8 cellular contexts compared by ENCODE assay signal in the genomic region with DNA sequence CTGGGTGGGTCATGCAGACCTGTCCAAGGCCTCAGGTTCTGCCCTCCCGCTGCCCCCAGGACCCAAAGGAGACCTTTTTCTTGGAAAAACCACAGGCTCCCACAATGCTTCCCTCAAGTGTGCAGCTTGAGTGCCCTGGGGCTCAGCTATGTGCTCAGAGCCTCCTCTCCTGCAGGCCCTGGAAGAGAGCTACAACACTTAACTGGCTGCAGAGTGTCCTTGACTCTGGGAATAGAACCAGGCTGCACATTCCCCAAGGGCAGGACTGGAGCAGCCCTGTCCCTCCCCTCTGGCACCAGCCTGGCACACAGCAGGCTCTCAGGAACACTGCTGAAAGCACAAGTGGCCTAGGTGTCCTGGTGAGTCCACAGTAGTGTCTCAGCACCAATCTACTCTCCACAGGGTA. TPM values are rescaled to one million over a fixed set of nuclear protein-coding genes. Genes with fewer than 3 reads are reported as not detected.
DNase-seq lines count a peak whose midpoint lies in the region; ATAC-seq and TF ChIP-seq lines count a peak whose summit lies in the region.

No MANE protein-coding gene starts in this region.

- no peak for TF ChIP-seq EP300 in sigmoid colon (IDR thresholded peaks at IDR 0.05)

- H3K4me1 ChIP-seq in HEK293 (ENCODE audit: control insufficient read depth, insufficient read depth, low read length): peaks cover 20% of the 10 kb centered on the region
- H3K4me1 ChIP-seq in cardiac muscle cell (ENCODE audit: low read depth): peaks cover 45% of the 10 kb centered on the region
- H3K4me1 ChIP-seq in sigmoid colon: peaks cover 0 to 52% (median 42%) of the 10 kb centered on the region in 4 donors

- CTCF ChIA-PET in HEK293 (lab: Yijun Ruan, JAX): interaction anchor here (1.3 kb wide), 1 partner anchor 30 kb away, joined by 4 read pairs; no protein-coding TSS in a partner anchor

- H3K9me3 ChIP-seq in HEK293 (ENCODE audit: control insufficient read depth, insufficient read depth, low read depth, low read length) (no peaks in the 10 kb centered on the region), cardiac muscle cell (ENCODE audit: low read depth) (no peaks in the 10 kb centered on the region), sigmoid colon (no peaks in the 10 kb centered on the region)

- intact Hi-C loops in sigmoid colon (cut with DNase I) (loop anchor here (2.0 kb wide), 1 partner anchor 59 kb away; no protein-coding TSS in a partner anchor), posterior vena cava (cut with DNase I) (no loop called here)

- no peak overlapping the region for H3K4me3 ChIP-seq in HEK293 (ENCODE audit: low read depth, low read length)
- no peak overlapping the region for H3K4me3 ChIP-seq in cardiac muscle cell
- no peak overlapping the region for H3K4me3 ChIP-seq in sigmoid colon

- DNase-seq in RPMI7951 (ENCODE audit: low read depth) (peak; percentile 61), cardiac muscle cell (ENCODE audit: low read depth in 1 of 2, low spot score in 1 of 2) (peak in 1 of 2 donors; percentile 70), sigmoid colon (no peak), posterior vena cava (ENCODE audit: low spot score) (no peak), kidney glomerular epithelial cell (lab: John Stamatoyannopoulos, UW) (no peak)
- DNase-seq in activated CD4-positive, alpha-beta T cell treated with anti-CD3 and anti-CD28 coated beads for 48 hours: no peak

- ATAC-seq in HG02970 (IDR thresholded peaks at IDR 0.05; ENCODE audit: low FRiP score, unreplicated experiment): no peak

- no peaks in the 10 kb centered on the region for H3K27me3 ChIP-seq in cardiac muscle cell
- no peaks in the 10 kb centered on the region for H3K27me3 ChIP-seq in sigmoid colon

- POLR2A ChIA-PET in HEK293 (lab: Yijun Ruan, JAX): interaction anchor here (0.7 to 2.2 kb wide), 6 partner anchors 13 to 158 kb away, joined by 3 to 8 read pairs (median 4); no protein-coding TSS in a partner anchor

- WGBS in sigmoid colon, 2 donors: 96 to 98% methylated on average over 1 of the region's 1 CpG

- no peak for TF ChIP-seq POLR2A in sigmoid colon (IDR thresholded peaks at IDR 0.05)

- H3K36me3 ChIP-seq in HEK293 (ENCODE audit: control insufficient read depth in 2 of 2, insufficient read depth in 1 of 2, low read length in 2 of 2) (peaks cover 0 to 1% of the 10 kb centered on the region in 2 experiments; a peak in 1 of 3 replicates), cardiac muscle cell (no peaks in the 10 kb centered on the region), sigmoid colon (peaks cover 0 to 7% (median 2%) of the 10 kb centered on the region in 4 donors)

- TF ChIP-seq CTCF in HEK293 (tag by site-specific recombination; IDR thresholded peaks at IDR 0.05): no peak
- TF ChIP-seq CTCF in cardiac muscle cell (IDR thresholded peaks at IDR 0.05; ENCODE audit: low read depth, low read length): no peak
- TF ChIP-seq CTCF in sigmoid colon (IDR thresholded peaks at IDR 0.05): no peak

- no peak overlapping the region; the same call in 1 of the 2 replicates for H3K27ac ChIP-seq in HEK293 (ENCODE audit: extremely low read depth, low read depth, low read length)
- H3K27ac ChIP-seq in cardiac muscle cell: peak overlapping the region; percentile 99
- peak overlapping the region; percentile 99 to 100 (median 100) for H3K27ac ChIP-seq in sigmoid colon

TF ChIP-seq in HEK293, 187 proteins besides CTCF, POLR2A, EP300 and RAD21 (continues in another document):
- TF ChIP-seq, protein P1, sequence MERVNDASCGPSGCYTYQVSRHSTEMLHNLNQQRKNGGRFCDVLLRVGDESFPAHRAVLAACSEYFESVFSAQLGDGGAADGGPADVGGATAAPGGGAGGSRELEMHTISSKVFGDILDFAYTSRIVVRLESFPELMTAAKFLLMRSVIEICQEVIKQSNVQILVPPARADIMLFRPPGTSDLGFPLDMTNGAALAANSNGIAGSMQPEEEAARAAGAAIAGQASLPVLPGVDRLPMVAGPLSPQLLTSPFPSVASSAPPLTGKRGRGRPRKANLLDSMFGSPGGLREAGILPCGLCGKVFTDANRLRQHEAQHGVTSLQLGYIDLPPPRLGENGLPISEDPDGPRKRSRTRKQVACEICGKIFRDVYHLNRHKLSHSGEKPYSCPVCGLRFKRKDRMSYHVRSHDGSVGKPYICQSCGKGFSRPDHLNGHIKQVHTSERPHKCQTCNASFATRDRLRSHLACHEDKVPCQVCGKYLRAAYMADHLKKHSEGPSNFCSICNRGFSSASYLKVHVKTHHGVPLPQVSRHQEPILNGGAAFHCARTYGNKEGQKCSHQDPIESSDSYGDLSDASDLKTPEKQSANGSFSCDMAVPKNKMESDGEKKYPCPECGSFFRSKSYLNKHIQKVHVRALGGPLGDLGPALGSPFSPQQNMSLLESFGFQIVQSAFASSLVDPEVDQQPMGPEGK (tag by site-specific recombination; IDR thresholded peaks at IDR 0.05): no peak
- TF ChIP-seq ZNF571 (tag by site-specific recombination; IDR thresholded peaks at IDR 0.05) (no peak), ZNF155 (tag by site-specific recombination; IDR thresholded peaks at IDR 0.05) (no peak), ZSCAN16 (tag by site-specific recombination; IDR thresholded peaks at IDR 0.05) (peak; percentile 93), SCRT1 (tag by site-specific recombination; IDR thresholded peaks at IDR 0.05; ENCODE audit: borderline replicate concordance) (no peak), ZNF248 (tag by site-specific recombination; IDR thresholded peaks at IDR 0.05) (no peak), ZNF600 (tag by site-specific recombination; IDR thresholded peaks at IDR 0.05) (0 out of 2 replicates have a peak, but pooled peaks have one; percentile 24), ZNF324 (tag by site-specific recombination; IDR thresholded peaks at IDR 0.05) (no peak), ZNF670 (tag by site-specific recombination; IDR thresholded peaks at IDR 0.05; ENCODE audit: low read depth) (no peak), ZNF423 (tag by site-specific recombination; IDR thresholded peaks at IDR 0.05) (no peak), ZNF555 (tag by site-specific recombination; conservative IDR thresholded peaks at IDR 0.05) (no peak), ZNF202 (tag by site-specific recombination; IDR thresholded peaks at IDR 0.05; ENCODE audit: borderline replicate concordance) (no peak), ZNF133 (tag by site-specific recombination; IDR thresholded peaks at IDR 0.05) (no peak), IKZF3 (tag by site-specific recombination; IDR thresholded peaks at IDR 0.05) (peak; percentile 71), ZIC2 (tag by site-specific recombination; IDR thresholded peaks at IDR 0.05) (peak; percentile 88), ZNF335 (tag by site-specific recombination; conservative IDR thresholded peaks at IDR 0.05) (no peak), MYNN (tag by site-specific recombination; IDR thresholded peaks at IDR 0.05; ENCODE audit: borderline replicate concordance) (no peak), ZNF211 (tag by site-specific recombination; IDR thresholded peaks at IDR 0.05; ENCODE audit: low read depth) (no peak), GLI2 (tag by site-specific recombination; IDR thresholded peaks at IDR 0.05; ENCODE audit: borderline replicate concordance, low read depth) (no peak)
- TF ChIP-seq, protein P2, sequence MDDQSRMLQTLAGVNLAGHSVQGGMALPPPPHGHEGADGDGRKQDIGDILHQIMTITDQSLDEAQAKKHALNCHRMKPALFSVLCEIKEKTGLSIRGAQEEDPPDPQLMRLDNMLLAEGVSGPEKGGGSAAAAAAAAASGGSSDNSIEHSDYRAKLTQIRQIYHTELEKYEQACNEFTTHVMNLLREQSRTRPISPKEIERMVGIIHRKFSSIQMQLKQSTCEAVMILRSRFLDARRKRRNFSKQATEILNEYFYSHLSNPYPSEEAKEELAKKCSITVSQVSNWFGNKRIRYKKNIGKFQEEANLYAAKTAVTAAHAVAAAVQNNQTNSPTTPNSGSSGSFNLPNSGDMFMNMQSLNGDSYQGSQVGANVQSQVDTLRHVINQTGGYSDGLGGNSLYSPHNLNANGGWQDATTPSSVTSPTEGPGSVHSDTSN (CRISPR knock-in tag; IDR thresholded peaks at IDR 0.05): no peak
- TF ChIP-seq, protein P3, sequence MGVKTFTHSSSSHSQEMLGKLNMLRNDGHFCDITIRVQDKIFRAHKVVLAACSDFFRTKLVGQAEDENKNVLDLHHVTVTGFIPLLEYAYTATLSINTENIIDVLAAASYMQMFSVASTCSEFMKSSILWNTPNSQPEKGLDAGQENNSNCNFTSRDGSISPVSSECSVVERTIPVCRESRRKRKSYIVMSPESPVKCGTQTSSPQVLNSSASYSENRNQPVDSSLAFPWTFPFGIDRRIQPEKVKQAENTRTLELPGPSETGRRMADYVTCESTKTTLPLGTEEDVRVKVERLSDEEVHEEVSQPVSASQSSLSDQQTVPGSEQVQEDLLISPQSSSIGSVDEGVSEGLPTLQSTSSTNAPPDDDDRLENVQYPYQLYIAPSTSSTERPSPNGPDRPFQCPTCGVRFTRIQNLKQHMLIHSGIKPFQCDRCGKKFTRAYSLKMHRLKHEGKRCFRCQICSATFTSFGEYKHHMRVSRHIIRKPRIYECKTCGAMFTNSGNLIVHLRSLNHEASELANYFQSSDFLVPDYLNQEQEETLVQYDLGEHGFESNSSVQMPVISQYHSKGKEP (tag by site-specific recombination; IDR thresholded peaks at IDR 0.05): no peak
- TF ChIP-seq, protein P4, sequence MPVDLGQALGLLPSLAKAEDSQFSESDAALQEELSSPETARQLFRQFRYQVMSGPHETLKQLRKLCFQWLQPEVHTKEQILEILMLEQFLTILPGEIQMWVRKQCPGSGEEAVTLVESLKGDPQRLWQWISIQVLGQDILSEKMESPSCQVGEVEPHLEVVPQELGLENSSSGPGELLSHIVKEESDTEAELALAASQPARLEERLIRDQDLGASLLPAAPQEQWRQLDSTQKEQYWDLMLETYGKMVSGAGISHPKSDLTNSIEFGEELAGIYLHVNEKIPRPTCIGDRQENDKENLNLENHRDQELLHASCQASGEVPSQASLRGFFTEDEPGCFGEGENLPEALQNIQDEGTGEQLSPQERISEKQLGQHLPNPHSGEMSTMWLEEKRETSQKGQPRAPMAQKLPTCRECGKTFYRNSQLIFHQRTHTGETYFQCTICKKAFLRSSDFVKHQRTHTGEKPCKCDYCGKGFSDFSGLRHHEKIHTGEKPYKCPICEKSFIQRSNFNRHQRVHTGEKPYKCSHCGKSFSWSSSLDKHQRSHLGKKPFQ (tag by site-specific recombination; IDR thresholded peaks at IDR 0.05): no peak
- TF ChIP-seq, protein P5, sequence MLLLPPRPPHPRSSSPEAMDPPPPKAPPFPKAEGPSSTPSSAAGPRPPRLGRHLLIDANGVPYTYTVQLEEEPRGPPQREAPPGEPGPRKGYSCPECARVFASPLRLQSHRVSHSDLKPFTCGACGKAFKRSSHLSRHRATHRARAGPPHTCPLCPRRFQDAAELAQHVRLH (tag by site-specific recombination; IDR thresholded peaks at IDR 0.05): no peak

RNA-seq across cellular contexts. Expression of a gene that starts 4.8 kb away (rescaled TPM):
- 24.3 and 25.7 TPM in 2 replicates for total RNA-seq in RPMI7951 (2014; rRNA removed; shearing (Covaris generic))
- 36.4 and 45.9 TPM in 2 replicates for total RNA-seq in cardiac muscle cell
- 28.5 and 38.9 TPM in 2 replicates for polyA plus RNA-seq in cardiac muscle cell
- total RNA-seq in sigmoid colon: 10 to 100 TPM; 26.0 to 53.5 (median 43.5) TPM
- 100 to 1,000 TPM in 1 of 3 donors, 10 to 100 TPM in 2; 10.2 to 172 (median 14.3) TPM for polyA plus RNA-seq in sigmoid colon
- total RNA-seq in posterior vena cava: 10 to 100 TPM; 29.3 to 62.7 TPM
